ENCODE assay signal across 1 cellular context in the genomic region with DNA sequence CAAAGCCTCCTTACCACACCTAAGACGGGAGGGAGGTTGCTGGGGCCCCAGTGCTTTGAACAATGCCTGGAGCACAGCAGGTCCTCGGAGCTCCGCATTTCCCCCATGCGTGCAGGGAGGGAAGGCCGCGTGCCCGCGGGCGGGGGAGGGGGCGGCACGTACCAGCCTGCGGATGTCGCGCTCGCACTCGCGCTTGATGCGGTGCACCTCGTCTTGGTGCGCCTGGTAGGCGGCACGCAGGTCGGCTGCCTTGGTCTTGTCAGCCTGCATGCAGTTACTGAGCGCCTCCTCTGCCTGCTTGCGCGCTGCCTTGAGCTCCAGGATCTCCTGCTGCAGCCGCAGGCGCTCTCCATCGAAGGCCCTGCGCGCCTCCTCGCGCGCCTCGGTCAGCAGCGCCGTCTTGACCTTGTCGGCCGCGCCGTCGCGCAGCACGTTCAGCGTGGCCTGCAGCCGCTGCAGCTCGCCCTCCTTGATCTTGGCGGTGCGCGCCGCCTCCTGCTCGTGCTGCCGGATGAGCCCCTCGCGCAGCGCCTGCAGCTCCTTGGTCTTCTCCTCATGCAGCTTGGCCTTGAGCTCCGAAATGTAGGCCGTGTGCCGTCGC.
TF ChIP-seq lines count a peak whose summit lies in the region.

No MANE protein-coding gene starts in this region.

TF ChIP-seq in GM23338, 12 proteins besides CTCF, POLR2A, EP300 and RAD21 (continued from another document):
- TF ChIP-seq, protein P1, sequence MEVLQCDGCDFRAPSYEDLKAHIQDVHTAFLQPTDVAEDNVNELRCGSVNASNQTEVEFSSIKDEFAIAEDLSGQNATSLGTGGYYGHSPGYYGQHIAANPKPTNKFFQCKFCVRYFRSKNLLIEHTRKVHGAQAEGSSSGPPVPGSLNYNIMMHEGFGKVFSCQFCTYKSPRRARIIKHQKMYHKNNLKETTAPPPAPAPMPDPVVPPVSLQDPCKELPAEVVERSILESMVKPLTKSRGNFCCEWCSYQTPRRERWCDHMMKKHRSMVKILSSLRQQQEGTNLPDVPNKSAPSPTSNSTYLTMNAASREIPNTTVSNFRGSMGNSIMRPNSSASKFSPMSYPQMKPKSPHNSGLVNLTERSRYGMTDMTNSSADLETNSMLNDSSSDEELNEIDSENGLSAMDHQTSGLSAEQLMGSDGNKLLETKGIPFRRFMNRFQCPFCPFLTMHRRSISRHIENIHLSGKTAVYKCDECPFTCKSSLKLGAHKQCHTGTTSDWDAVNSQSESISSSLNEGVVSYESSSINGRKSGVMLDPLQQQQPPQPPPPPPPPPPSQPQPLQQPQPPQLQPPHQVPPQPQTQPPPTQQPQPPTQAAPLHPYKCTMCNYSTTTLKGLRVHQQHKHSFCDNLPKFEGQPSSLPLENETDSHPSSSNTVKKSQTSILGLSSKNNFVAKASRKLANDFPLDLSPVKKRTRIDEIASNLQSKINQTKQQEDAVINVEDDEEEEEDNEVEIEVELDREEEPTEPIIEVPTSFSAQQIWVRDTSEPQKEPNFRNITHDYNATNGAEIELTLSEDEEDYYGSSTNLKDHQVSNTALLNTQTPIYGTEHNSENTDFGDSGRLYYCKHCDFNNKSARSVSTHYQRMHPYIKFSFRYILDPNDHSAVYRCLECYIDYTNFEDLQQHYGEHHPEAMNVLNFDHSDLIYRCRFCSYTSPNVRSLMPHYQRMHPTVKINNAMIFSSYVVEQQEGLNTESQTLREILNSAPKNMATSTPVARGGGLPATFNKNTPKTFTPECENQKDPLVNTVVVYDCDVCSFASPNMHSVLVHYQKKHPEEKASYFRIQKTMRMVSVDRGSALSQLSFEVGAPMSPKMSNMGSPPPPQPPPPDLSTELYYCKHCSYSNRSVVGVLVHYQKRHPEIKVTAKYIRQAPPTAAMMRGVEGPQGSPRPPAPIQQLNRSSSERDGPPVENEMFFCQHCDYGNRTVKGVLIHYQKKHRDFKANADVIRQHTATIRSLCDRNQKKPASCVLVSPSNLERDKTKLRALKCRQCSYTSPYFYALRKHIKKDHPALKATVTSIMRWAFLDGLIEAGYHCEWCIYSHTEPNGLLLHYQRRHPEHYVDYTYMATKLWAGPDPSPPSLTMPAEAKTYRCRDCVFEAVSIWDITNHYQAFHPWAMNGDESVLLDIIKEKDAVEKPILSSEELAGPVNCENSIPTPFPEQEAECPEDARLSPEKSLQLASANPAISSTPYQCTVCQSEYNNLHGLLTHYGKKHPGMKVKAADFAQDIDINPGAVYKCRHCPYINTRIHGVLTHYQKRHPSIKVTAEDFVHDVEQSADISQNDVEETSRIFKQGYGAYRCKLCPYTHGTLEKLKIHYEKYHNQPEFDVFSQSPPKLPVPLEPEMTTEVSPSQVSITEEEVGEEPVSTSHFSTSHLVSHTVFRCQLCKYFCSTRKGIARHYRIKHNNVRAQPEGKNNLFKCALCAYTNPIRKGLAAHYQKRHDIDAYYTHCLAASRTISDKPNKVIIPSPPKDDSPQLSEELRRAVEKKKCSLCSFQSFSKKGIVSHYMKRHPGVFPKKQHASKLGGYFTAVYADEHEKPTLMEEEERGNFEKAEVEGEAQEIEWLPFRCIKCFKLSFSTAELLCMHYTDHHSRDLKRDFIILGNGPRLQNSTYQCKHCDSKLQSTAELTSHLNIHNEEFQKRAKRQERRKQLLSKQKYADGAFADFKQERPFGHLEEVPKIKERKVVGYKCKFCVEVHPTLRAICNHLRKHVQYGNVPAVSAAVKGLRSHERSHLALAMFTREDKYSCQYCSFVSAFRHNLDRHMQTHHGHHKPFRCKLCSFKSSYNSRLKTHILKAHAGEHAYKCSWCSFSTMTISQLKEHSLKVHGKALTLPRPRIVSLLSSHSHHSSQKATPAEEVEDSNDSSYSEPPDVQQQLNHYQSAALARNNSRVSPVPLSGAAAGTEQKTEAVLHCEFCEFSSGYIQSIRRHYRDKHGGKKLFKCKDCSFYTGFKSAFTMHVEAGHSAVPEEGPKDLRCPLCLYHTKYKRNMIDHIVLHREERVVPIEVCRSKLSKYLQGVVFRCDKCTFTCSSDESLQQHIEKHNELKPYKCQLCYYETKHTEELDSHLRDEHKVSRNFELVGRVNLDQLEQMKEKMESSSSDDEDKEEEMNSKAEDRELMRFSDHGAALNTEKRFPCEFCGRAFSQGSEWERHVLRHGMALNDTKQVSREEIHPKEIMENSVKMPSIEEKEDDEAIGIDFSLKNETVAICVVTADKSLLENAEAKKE (CRISPR knock-in tag; IDR thresholded peaks at IDR 0.05): no peak
- TF ChIP-seq NANOG (IDR thresholded peaks at IDR 0.05; ENCODE audit: borderline replicate concordance) (no peak), EZH2phosphoT487 (IDR thresholded peaks at IDR 0.05; ENCODE audit: unreplicated experiment) (no peak), POLR2AphosphoS5 (IDR thresholded peaks at IDR 0.05; ENCODE audit: low read depth) (no peak), ZNF331 (CRISPR knock-in tag; IDR thresholded peaks at IDR 0.05; ENCODE audit: low read depth) (no peak)
